ENCODE assay signal across 13 cellular contexts in genomic region chr4:165203541-165204461, GRCh38. TPM values are rescaled to one million over a fixed set of nuclear protein-coding genes. Genes with fewer than 3 reads are reported as not detected.
DNase-seq lines count a peak whose midpoint lies in the region; ATAC-seq and TF ChIP-seq lines count a peak whose summit lies in the region.
"Had no signal": no experiment of that assay in that cellular context is flagged by ENCODE, and none has a peak within 500 bp of the region (broad histone marks: within the 10 kb centered on the region; RNA-seq: fewer than 3 reads in every experiment).

No MANE protein-coding gene starts in this region.

- peak overlapping the region in 1 of 2 donors; percentile 65 for H3K4me3 Mint-ChIP-seq in CD14-positive monocyte
- peak overlapping the region; percentile 5 for H3K4me3 Mint-ChIP-seq in CD8-positive, alpha-beta T cell
- peak overlapping the region; percentile 49 for H3K4me3 Mint-ChIP-seq in activated CD8-positive, alpha-beta T cell treated with anti-CD3 and anti-CD28 coated beads for 36 hours
- peak overlapping the region in 5 of 10 donors; percentile 2 to 59 (median 7) for H3K4me3 Mint-ChIP-seq in naive thymus-derived CD4-positive, alpha-beta T cell

- DNase-seq in CD14-positive monocyte (ENCODE audit: low spot score) (no peak), putamen (ENCODE audit: low spot score) (no peak)
- no peak for DNase-seq in CD8-positive, alpha-beta T cell
- DNase-seq in activated CD8-positive, alpha-beta T cell treated with anti-CD3 and anti-CD28 coated beads for 36 hours: peak; percentile 45
- no peak for DNase-seq in naive thymus-derived CD4-positive, alpha-beta T cell
- DNase-seq in activated CD4-positive, CD25-positive, alpha-beta regulatory T cell treated with anti-CD3 and anti-CD28 coated beads, Interleukin-2, amount 50 U/mL, for 72 hours: no peak
- DNase-seq: cortex of kidney, left cardiac atrium, NCI-H1092, NCI-H2171, SJCRH30 had no signal

- H3K36me3 Mint-ChIP-seq in CD14-positive monocyte: no peaks in the 10 kb centered on the region
- H3K36me3 Mint-ChIP-seq in CD8-positive, alpha-beta T cell: peaks cover 6% of the 10 kb centered on the region
- H3K36me3 Mint-ChIP-seq in activated CD8-positive, alpha-beta T cell treated with anti-CD3 and anti-CD28 coated beads for 36 hours (ENCODE audit: low read depth): no peaks in the 10 kb centered on the region
- H3K36me3 Mint-ChIP-seq in naive thymus-derived CD4-positive, alpha-beta T cell: peaks cover 0 to 8% (median 0%) of the 10 kb centered on the region in 5 donors

- TF ChIP-seq CTCF in CD14-positive monocyte (IDR thresholded peaks at IDR 0.05): no peak
- TF ChIP-seq CTCF in CD8-positive, alpha-beta T cell (IDR thresholded peaks at IDR 0.05): no peak
- TF ChIP-seq CTCF in activated CD8-positive, alpha-beta T cell treated with anti-CD3 and anti-CD28 coated beads for 36 hours (IDR thresholded peaks at IDR 0.05): no peak

- peaks cover 12% of the 10 kb centered on the region for H3K4me1 ChIP-seq in CD8-positive, alpha-beta T cell (ENCODE audit: insufficient read depth, low read length)
- H3K4me1 ChIP-seq in naive thymus-derived CD4-positive, alpha-beta T cell (ENCODE audit: control insufficient read depth in 2 of 2, insufficient read depth in 2 of 2, low read length in 2 of 2): peaks cover 0 to 13% of the 10 kb centered on the region in 2 donors
- H3K4me1 ChIP-seq: SJCRH30 had no signal

- intact Hi-C loops in CD14-positive monocyte (cut with micrococcal nuclease): loop anchor here (10.0 kb wide), 3 partner anchors 51 to 121 kb away; partner anchors contain the start of gene MSMO1 (in 2 of the 2)
- intact Hi-C loops in CD8-positive, alpha-beta T cell (cut with DNase I, micrococcal nuclease): loop anchor here in 1 of 2 experiments (10.0 kb wide), 1 partner anchor 51 kb away; no protein-coding TSS in a partner anchor
- intact Hi-C loops in activated CD8-positive, alpha-beta T cell treated with anti-CD3 and anti-CD28 coated beads for 36 hours (cut with micrococcal nuclease): loop anchor here (5.0 to 10.0 kb wide), 2 partner anchors 61 to 72 kb away; no protein-coding TSS in a partner anchor
- intact Hi-C loops in naive thymus-derived CD4-positive, alpha-beta T cell (cut with micrococcal nuclease): loop anchor here in 1 of 2 donors (2.0 kb wide), 1 partner anchor 13 kb away; no protein-coding TSS in a partner anchor

- no peaks in the 10 kb centered on the region for H3K9me3 ChIP-seq in CD8-positive, alpha-beta T cell (ENCODE audit: low read length)
- H3K9me3 ChIP-seq in naive thymus-derived CD4-positive, alpha-beta T cell (ENCODE audit: control insufficient read depth in 2 of 3, low read length in 3 of 3): no peaks in the 10 kb centered on the region
- H3K9me3 ChIP-seq: SJCRH30, tibial nerve had no signal

- no peaks in the 10 kb centered on the region for H3K9me3 Mint-ChIP-seq in CD14-positive monocyte
- H3K9me3 Mint-ChIP-seq in CD8-positive, alpha-beta T cell: no peaks in the 10 kb centered on the region
- no peaks in the 10 kb centered on the region for H3K9me3 Mint-ChIP-seq in activated CD8-positive, alpha-beta T cell treated with anti-CD3 and anti-CD28 coated beads for 36 hours
- no peaks in the 10 kb centered on the region for H3K9me3 Mint-ChIP-seq in naive thymus-derived CD4-positive, alpha-beta T cell

- H3K27me3 Mint-ChIP-seq in CD14-positive monocyte (ENCODE audit: low read depth in 3 of 3): peaks cover 0 to 6% (median 0%) of the 10 kb centered on the region in 3 donors
- H3K27me3 Mint-ChIP-seq in CD8-positive, alpha-beta T cell (ENCODE audit: low read depth): no peaks in the 10 kb centered on the region
- H3K27me3 Mint-ChIP-seq in activated CD8-positive, alpha-beta T cell treated with anti-CD3 and anti-CD28 coated beads for 36 hours: no peaks in the 10 kb centered on the region
- no peaks in the 10 kb centered on the region for H3K27me3 Mint-ChIP-seq in naive thymus-derived CD4-positive, alpha-beta T cell

- no peak overlapping the region for H3K4me3 ChIP-seq in CD8-positive, alpha-beta T cell (ENCODE audit: low read depth, low read length)
- H3K4me3 ChIP-seq in naive thymus-derived CD4-positive, alpha-beta T cell (ENCODE audit: low read length): no peak overlapping the region
- H3K4me3 ChIP-seq: SJCRH30, tibial nerve had no signal

- peaks cover 39% of the 10 kb centered on the region for H3K4me1 Mint-ChIP-seq in CD14-positive monocyte
- H3K4me1 Mint-ChIP-seq in CD8-positive, alpha-beta T cell (ENCODE audit: low read depth): peaks cover 33% of the 10 kb centered on the region
- peaks cover 46% of the 10 kb centered on the region for H3K4me1 Mint-ChIP-seq in activated CD8-positive, alpha-beta T cell treated with anti-CD3 and anti-CD28 coated beads for 36 hours (ENCODE audit: low read depth)
- H3K4me1 Mint-ChIP-seq in naive thymus-derived CD4-positive, alpha-beta T cell: peaks cover 24 to 45% (median 38%) of the 10 kb centered on the region in 7 donors

- H3K27ac Mint-ChIP-seq in CD14-positive monocyte: peak overlapping the region; percentile 65 to 92 (median 90)
- no peak overlapping the region for H3K27ac Mint-ChIP-seq in CD8-positive, alpha-beta T cell
- H3K27ac Mint-ChIP-seq in activated CD8-positive, alpha-beta T cell treated with anti-CD3 and anti-CD28 coated beads for 36 hours: peak overlapping the region; percentile 80
- peak overlapping the region in 5 of 9 donors; percentile 10 to 82 (median 42) for H3K27ac Mint-ChIP-seq in naive thymus-derived CD4-positive, alpha-beta T cell

- no peaks in the 10 kb centered on the region for H3K27me3 ChIP-seq in CD8-positive, alpha-beta T cell (ENCODE audit: insufficient read depth, low read length)
- no peaks in the 10 kb centered on the region for H3K27me3 ChIP-seq in naive thymus-derived CD4-positive, alpha-beta T cell (ENCODE audit: control insufficient read depth in 2 of 2, insufficient read depth in 2 of 2, low read length in 2 of 2)
- H3K27me3 ChIP-seq: SJCRH30, tibial nerve had no signal

- POLR2A ChIA-PET in CD8-positive, alpha-beta T cell (lab: Charles Lee): interaction anchor here (0.6 to 1.1 kb wide), 4 partner anchors 9 to 107 kb away, joined by 3 to 4 read pairs (median 3); no protein-coding TSS in a partner anchor
- POLR2A ChIA-PET in activated CD8-positive, alpha-beta T cell treated with anti-CD3 and anti-CD28 coated beads for 36 hours (lab: Charles Lee): interaction anchor here (0.5 to 0.7 kb wide), 2 partner anchors 121 to 124 kb away, joined by 3 read pairs; partner anchors contain the start of gene MSMO1
- POLR2A ChIA-PET in naive thymus-derived CD4-positive, alpha-beta T cell (lab: Charles Lee): interaction anchor here (0.6 to 1.6 kb wide), 3 partner anchors 12 to 151 kb away, joined by 3 to 5 read pairs (median 3); no protein-coding TSS in a partner anchor

- ATAC-seq in CD8-positive, alpha-beta T cell: no peak
- peak; percentile 61 for ATAC-seq in activated CD8-positive, alpha-beta T cell treated with anti-CD3 and anti-CD28 coated beads for 36 hours
- no peak for ATAC-seq in naive thymus-derived CD4-positive, alpha-beta T cell
- ATAC-seq in GM19395 (IDR thresholded peaks at IDR 0.05; ENCODE audit: unreplicated experiment): no peak
- ATAC-seq: left cardiac atrium had no signal

- H3K27ac ChIP-seq in CD8-positive, alpha-beta T cell (ENCODE audit: low read depth, low read length): no peak overlapping the region
- no peak overlapping the region for H3K27ac ChIP-seq in naive thymus-derived CD4-positive, alpha-beta T cell (ENCODE audit: low read depth, low read length)
- H3K27ac ChIP-seq: SJCRH30, tibial nerve had no signal

- CTCF ChIA-PET in CD8-positive, alpha-beta T cell (lab: Charles Lee): interaction anchor here (0.6 kb wide), 1 partner anchor 1541 kb away, joined by 4 read pairs; no protein-coding TSS in a partner anchor
- CTCF ChIA-PET in activated CD8-positive, alpha-beta T cell treated with anti-CD3 and anti-CD28 coated beads for 36 hours (lab: Charles Lee): interaction anchor here (0.6 to 2.7 kb wide), 5 partner anchors 73 to 289 kb away, joined by 3 to 12 read pairs (median 4); no protein-coding TSS in a partner anchor
- CTCF ChIA-PET in naive thymus-derived CD4-positive, alpha-beta T cell (lab: Charles Lee): interaction anchor here (1.1 kb wide), 1 partner anchor 265 kb away, joined by 3 read pairs; no protein-coding TSS in a partner anchor

- no peaks in the 10 kb centered on the region for H3K36me3 ChIP-seq in CD8-positive, alpha-beta T cell (ENCODE audit: insufficient read depth, low read length)
- no peaks in the 10 kb centered on the region for H3K36me3 ChIP-seq in naive thymus-derived CD4-positive, alpha-beta T cell (ENCODE audit: control insufficient read depth in 2 of 3, insufficient read depth in 3 of 3, low read length in 3 of 3)
- H3K36me3 ChIP-seq: SJCRH30, tibial nerve had no signal

RNA-seq across cellular contexts. Expression of gene KLHL2, which starts 3.6 kb away (rescaled TPM):
- polyA plus RNA-seq in CD14-positive monocyte: 10 to 100 TPM in 1 of 2 donors, 1 to 10 TPM in 1; 6.9 to 11.1 TPM
- 10 to 100 TPM; 17.5 to 18.4 TPM for total RNA-seq in CD8-positive, alpha-beta T cell
- 10 to 100 TPM; 24.5 to 29.4 TPM for total RNA-seq in activated CD8-positive, alpha-beta T cell treated with anti-CD3 and anti-CD28 coated beads for 36 hours
- 10 to 100 TPM; 26.9 to 39.9 (median 27.9) TPM for total RNA-seq in naive thymus-derived CD4-positive, alpha-beta T cell
- polyA plus RNA-seq in naive thymus-derived CD4-positive, alpha-beta T cell: 1 to 10 TPM; 4.8 to 7.4 TPM
